29 cellular contexts compared by ENCODE assay signal in genomic region chr7:47281161-47281560, GRCh38.
"Had no signal": no experiment of that assay in that cellular context is flagged by ENCODE, and none has a peak within 500 bp of the region (broad histone marks: within the 10 kb centered on the region; RNA-seq: fewer than 3 reads in every experiment).

No MANE protein-coding gene starts in this region.

- H3K36me3 Mint-ChIP-seq: immature natural killer cell, natural killer cell had no signal

- DNase-seq: hypothalamus; immature natural killer cell; kidney; left colon; left lung; lower lobe of right lung; mammary epithelial cell; mesenchymal stem cell; naive B cell; natural killer cell; nephron progenitor cell; occipital lobe; psoas muscle; right lobe of liver; small intestine; spleen; stimulated activated CD4-positive, alpha-beta T cell treated with anti-CD3 and anti-CD28 coated beads, Interleukin-4, amount 100 ng/mL, for 24 hours; stimulated activated naive CD4-positive, alpha-beta T cell treated with Interleukin-2 at 50 U/mL for 16 hours; stimulated activated naive CD8-positive, alpha-beta T cell treated with anti-CD3 and anti-CD28 coated beads, Interleukin-15, amount 100 ng/mL, for 72 hours; substantia nigra; upper lobe of left lung; uterus had no signal

- FAIRE-seq: islet of Langerhans, kidney, small intestine had no signal

- H3K27ac ChIP-seq: heart left ventricle, left lung, lower lobe of right lung, neural progenitor cell, neutrophil, parathyroid adenoma, psoas muscle, right lobe of liver, uterus had no signal

- H3K9me3 ChIP-seq: heart left ventricle, left lung, lower lobe of right lung, neutrophil, psoas muscle, right lobe of liver, spleen, tibial nerve, upper lobe of left lung, uterus had no signal

- H3K9me3 Mint-ChIP-seq: immature natural killer cell, natural killer cell, neural progenitor cell had no signal

- H3K4me1 Mint-ChIP-seq: immature natural killer cell; natural killer cell; neural progenitor cell; stimulated activated naive CD8-positive, alpha-beta T cell treated with anti-CD3 and anti-CD28 coated beads, Interleukin-15, amount 100 ng/mL, for 72 hours had no signal

- H3K4me2 ChIP-seq: neural progenitor cell had no signal

- H3K27me3 Mint-ChIP-seq: naive B cell; stimulated activated memory B cell treated with anti-CD40 and anti-IgM and Interleukin-4, amounts not matched to agents 10 μg/mL and 1 μg/mL and 100 μg/mL, for 72 hours had no signal

- H3K4me3 ChIP-seq: heart left ventricle, left lung, lower lobe of right lung, neural progenitor cell, psoas muscle, right lobe of liver, spleen, tibial nerve, upper lobe of left lung, uterus had no signal

- H3K27me3 ChIP-seq: heart left ventricle, left lung, neural progenitor cell, neutrophil, right lobe of liver, spleen, tibial nerve, upper lobe of left lung, uterus had no signal

- H3K4me1 ChIP-seq: left lung, lower lobe of right lung, neural progenitor cell, psoas muscle, upper lobe of left lung, uterus had no signal

- H3K27ac Mint-ChIP-seq: immature natural killer cell; natural killer cell; nephron progenitor cell; neural progenitor cell; stimulated activated naive CD8-positive, alpha-beta T cell treated with anti-CD3 and anti-CD28 coated beads, Interleukin-15, amount 100 ng/mL, for 72 hours had no signal

- ATAC-seq: heart left ventricle; left colon; left lung; lower lobe of right lung; natural killer cell; psoas muscle; right lobe of liver; stimulated activated memory B cell treated with anti-CD40 and anti-IgM and Interleukin-4, amounts not matched to agents 10 μg/mL and 1 μg/mL and 100 μg/mL, for 72 hours had no signal

- H3K4me3 Mint-ChIP-seq: immature natural killer cell; naive B cell; natural killer cell; nephron progenitor cell; neural progenitor cell; stimulated activated memory B cell treated with anti-CD40 and anti-IgM and Interleukin-4, amounts not matched to agents 10 μg/mL and 1 μg/mL and 100 μg/mL, for 72 hours; stimulated activated naive CD8-positive, alpha-beta T cell treated with anti-CD3 and anti-CD28 coated beads, Interleukin-15, amount 100 ng/mL, for 72 hours had no signal

- H3K9ac ChIP-seq: neural progenitor cell, parathyroid adenoma had no signal

- H3K36me3 ChIP-seq: neural progenitor cell, neutrophil, uterus had no signal
